ENCODE assay signal across 1 cellular context in genomic region chr19:38528213-38528755, GRCh38.
TF ChIP-seq lines count a peak whose summit lies in the region.

No MANE protein-coding gene starts in this region.

TF ChIP-seq in K562, 482 proteins besides CTCF, POLR2A, EP300 and RAD21 (continued from another document):
- TF ChIP-seq ZMIZ1 (IDR thresholded peaks at IDR 0.05; ENCODE audit: low read depth in 2 of 2, low read length in 2 of 2) = no peak
